Comparison of ENCODE assay signal across 14 cellular contexts in genomic region chr7:27106181-27106905, GRCh38. TPM values are rescaled to one million over a fixed set of nuclear protein-coding genes. Genes with fewer than 3 reads are reported as not detected.
A peak's percentile ranks its signal among the peaks of the same experiment; 100 is the strongest.
DNase-seq lines count a peak whose midpoint lies in the region; ATAC-seq and TF ChIP-seq lines count a peak whose summit lies in the region.
"Had no signal": no experiment of that assay in that cellular context is flagged by ENCODE, and none has a peak within 500 bp of the region (broad histone marks: within the 10 kb centered on the region; RNA-seq: fewer than 3 reads in every experiment).

No MANE protein-coding gene starts in this region.

- DNase-seq in heart left ventricle (no peak), Right ventricle myocardium inferior (ENCODE audit: missing footprints) (no peak), glutamatergic neuron (peak; percentile 83), nephron progenitor cell (no peak), aorta (peak; percentile 50 to 79), GDM1 (lab: John Stamatoyannopoulos, UW) (no peak)
- DNase-seq: activated CD8-positive, alpha-beta memory T cell treated with anti-CD3 and anti-CD28 coated beads for 24 hours; hippocampal formation; MV-4-11; stimulated activated CD4-positive, alpha-beta T cell treated with anti-CD3 and anti-CD28 coated beads, Interleukin-15, amount 100 ng/mL, for 24 hours had no signal

- TF ChIP-seq CTCF in heart left ventricle (IDR thresholded peaks at IDR 0.05), result no peak
- no peak for TF ChIP-seq CTCF in glutamatergic neuron (IDR thresholded peaks at IDR 0.05; ENCODE audit: partially characterized antibody, unreplicated experiment)
- no peak for TF ChIP-seq CTCF in nephron progenitor cell (IDR thresholded peaks at IDR 0.05)

- intact Hi-C loops in heart left ventricle (cut with DNase I) (no loop called here), Right ventricle myocardium inferior (cut with DNase I) (no loop called here), aorta (cut with DNase I) (no loop called here)

- H3K4me1 Mint-ChIP-seq in glutamatergic neuron (ENCODE audit: low read depth, unreplicated experiment), result peaks cover 9% of the 10 kb centered on the region
- peaks cover 91% of the 10 kb centered on the region for H3K4me1 Mint-ChIP-seq in nephron progenitor cell

- H3K36me3 ChIP-seq in heart left ventricle (no peaks in the 10 kb centered on the region), aorta (ENCODE audit: control insufficient read depth in 1 of 2, insufficient read depth in 2 of 2, low read length in 1 of 2) (no peaks in the 10 kb centered on the region)

- H3K4me3 ChIP-seq in heart left ventricle (peak overlapping the region in 10 of 12 donors; percentile 2 to 51 (median 26)), aorta (ENCODE audit: low read length in 2 of 2) (peak overlapping the region; percentile 18 to 51)

- no peak for TF ChIP-seq POLR2A in heart left ventricle (IDR thresholded peaks at IDR 0.05)

- 4 to 16% (median 12%) methylated on average over 13 to 44 of the region's 44 CpGs for WGBS in heart left ventricle, 4 donors
- 1 to 8% methylated on average over 44 of the region's 44 CpGs for WGBS in aorta, 2 donors

- H3K27me3 Mint-ChIP-seq in glutamatergic neuron (ENCODE audit: unreplicated experiment) (peaks cover 59% of the 10 kb centered on the region), nephron progenitor cell (ENCODE audit: low read depth, poor library complexity) (no peaks in the 10 kb centered on the region)

- peaks cover 63 to 100% (median 97%) of the 10 kb centered on the region in 9 donors for H3K27me3 ChIP-seq in heart left ventricle
- H3K27me3 ChIP-seq in aorta (ENCODE audit: control insufficient read depth in 1 of 2, insufficient read depth in 2 of 2, low read length in 1 of 2), result no peaks in the 10 kb centered on the region

- peaks cover 35% of the 10 kb centered on the region for H3K9me3 Mint-ChIP-seq in glutamatergic neuron (ENCODE audit: unreplicated experiment)
- no peaks in the 10 kb centered on the region for H3K9me3 Mint-ChIP-seq in nephron progenitor cell

- H3K27ac ChIP-seq in heart left ventricle, result peak overlapping the region in 9 of 12 donors; percentile 2 to 93 (median 67)
- peak overlapping the region; percentile 92 to 95 for H3K27ac ChIP-seq in aorta (ENCODE audit: low read depth in 1 of 2, low read length in 2 of 2)

- ATAC-seq in heart left ventricle (peak in 1 of 4 donors; percentile 20), Right ventricle myocardium inferior (no peak), aorta (ENCODE audit: low FRiP score) (no peak), GM19324 (IDR thresholded peaks at IDR 0.05; ENCODE audit: low FRiP score, unreplicated experiment) (no peak), HG02623 (IDR thresholded peaks at IDR 0.05; ENCODE audit: unreplicated experiment) (no peak)

- no peaks in the 10 kb centered on the region for H3K36me3 Mint-ChIP-seq in glutamatergic neuron (ENCODE audit: unreplicated experiment)
- H3K36me3 Mint-ChIP-seq in nephron progenitor cell (ENCODE audit: low read depth), result peaks cover 35% of the 10 kb centered on the region

- no peak overlapping the region for H3K27ac Mint-ChIP-seq in glutamatergic neuron (ENCODE audit: unreplicated experiment)
- peak overlapping the region; percentile 100 for H3K27ac Mint-ChIP-seq in nephron progenitor cell

- H3K9me3 ChIP-seq in heart left ventricle, result no peaks in the 10 kb centered on the region
- H3K9me3 ChIP-seq in aorta (ENCODE audit: control insufficient read depth, low read length), result no peaks in the 10 kb centered on the region

- H3K4me1 ChIP-seq in heart left ventricle (peaks cover 0 to 38% (median 8%) of the 10 kb centered on the region in 12 donors), aorta (ENCODE audit: control insufficient read depth in 1 of 2, insufficient read depth in 2 of 2, low read length in 2 of 2) (peaks cover 0 to 6% of the 10 kb centered on the region in 2 donors)

- peak overlapping the region; percentile 39 for H3K4me3 Mint-ChIP-seq in glutamatergic neuron (ENCODE audit: unreplicated experiment)
- peak overlapping the region; percentile 99 for H3K4me3 Mint-ChIP-seq in nephron progenitor cell

RNA-seq across cellular contexts. Expression of gene HOXA2, which starts 3.9 kb away (rescaled TPM):
- total RNA-seq in heart left ventricle (under 1 TPM in 2 of 9 donors, not detected in 7; 0.14 to 0.57 TPM), Right ventricle myocardium inferior (0.14 TPM), glutamatergic neuron (ENCODE audit: unreplicated experiment) (not detected), aorta (1 to 10 TPM; 1.6 to 4.7 TPM)
- polyA plus RNA-seq in heart left ventricle (under 1 TPM in 1 of 2 donors, not detected in 1; 0.03 TPM), aorta (1 to 10 TPM; 2.3 to 3.6 TPM)
- total RNA-seq: A673, temporal lobe had no signal

RNA-seq across cellular contexts. Expression of gene HOXA1, which starts 10.5 kb away (rescaled TPM):
- total RNA-seq in heart left ventricle (under 1 TPM in 3 of 9 donors, not detected in 6; 0.12 to 0.66 (median 0.59) TPM), Right ventricle myocardium inferior (not detected), glutamatergic neuron (ENCODE audit: unreplicated experiment) (not detected), aorta (1 to 10 TPM; 1.3 to 1.6 TPM)
- polyA plus RNA-seq in heart left ventricle (under 1 TPM in 1 of 2 donors, not detected in 1; 0.07 TPM), aorta (under 1 TPM; 0.59 to 0.88 TPM)
- total RNA-seq: A673, temporal lobe had no signal

RNA-seq across cellular contexts. Expression of gene HOXA4, which starts 24.2 kb away (rescaled TPM):
- 1 to 10 TPM in 3 of 9 donors, under 1 TPM in 5, not detected in 1; 0.23 to 2.6 (median 0.88) TPM for total RNA-seq in heart left ventricle
- polyA plus RNA-seq in heart left ventricle, result under 1 TPM; 0.50 to 0.69 TPM
- total RNA-seq in Right ventricle myocardium inferior, result 0.14 TPM
- not detected for total RNA-seq in glutamatergic neuron (ENCODE audit: unreplicated experiment)
- 10 to 100 TPM in 1 of 2 donors, 1 to 10 TPM in 1; 5.6 to 11.6 TPM for total RNA-seq in aorta
- 10 to 100 TPM in 1 of 2 donors, 1 to 10 TPM in 1; 2.6 to 10.1 TPM for polyA plus RNA-seq in aorta
- total RNA-seq: A673, temporal lobe had no signal

RNA-seq across cellular contexts. Expression of gene HOXA5, which starts 37.1 kb away (rescaled TPM):
- 1 to 10 TPM in 1 of 9 donors, under 1 TPM in 2, not detected in 6; 0.28 to 2.8 (median 0.44) TPM for total RNA-seq in heart left ventricle
- under 1 TPM in 1 of 2 donors, not detected in 1; 0.07 TPM for polyA plus RNA-seq in heart left ventricle
- not detected for total RNA-seq in Right ventricle myocardium inferior
- not detected for total RNA-seq in glutamatergic neuron (ENCODE audit: unreplicated experiment)
- 10 to 100 TPM in 1 of 2 donors, 1 to 10 TPM in 1; 8.0 to 11.8 TPM for total RNA-seq in aorta
- 1 to 10 TPM; 1.6 to 2.7 TPM for polyA plus RNA-seq in aorta
- total RNA-seq: A673, temporal lobe had no signal

RNA-seq across cellular contexts. Expression of gene HOXA6, which starts 41.2 kb away (rescaled TPM):
- total RNA-seq in heart left ventricle (not detected), Right ventricle myocardium inferior (not detected), glutamatergic neuron (ENCODE audit: unreplicated experiment) (not detected), aorta (1 to 10 TPM; 6.3 to 7.6 TPM)
- polyA plus RNA-seq in heart left ventricle (not detected), aorta (under 1 TPM in 1 of 2 donors, not detected in 1; 0.97 TPM)
- total RNA-seq: A673, temporal lobe had no signal

Comparison
In these comparisons a context has a peak if more than half of its experiments do, and no peak if none do; other contexts are left out.
1. DNase-seq: peak in glutamatergic neuron (single experiment) and aorta (2 of 2); none in heart left ventricle (0 of 5), Right ventricle myocardium inferior (single experiment), nephron progenitor cell (single experiment) and GDM1 (single experiment).